17 cellular contexts compared by ENCODE assay signal in genomic region chr4:20017439-20017838, GRCh38.
"Had no signal": no experiment of that assay in that cellular context is flagged by ENCODE, and none has a peak within 500 bp of the region (broad histone marks: within the 10 kb centered on the region; RNA-seq: fewer than 3 reads in every experiment).

No MANE protein-coding gene starts in this region.

- H3K36me3 Mint-ChIP-seq: naive thymus-derived CD8-positive, alpha-beta T cell had no signal

- H3K4me3 Mint-ChIP-seq: naive thymus-derived CD8-positive, alpha-beta T cell; T-helper 2 cell treated with Interferon-gamma antibody and Interleukin-4, amounts not matched to agents 5 μg/mL and 100 μg/mL, for 36 hours had no signal

- H3K4me1 Mint-ChIP-seq: naive thymus-derived CD8-positive, alpha-beta T cell had no signal

- H3K9me3 ChIP-seq: adrenal gland, body of pancreas, mucosa of descending colon, psoas muscle, sigmoid colon, upper lobe of left lung had no signal

- H3K36me3 ChIP-seq: adrenal gland, sigmoid colon, upper lobe of left lung had no signal

- H3K4me1 ChIP-seq: adrenal gland, body of pancreas, psoas muscle, sigmoid colon, upper lobe of left lung had no signal

- H3K4me3 ChIP-seq: adrenal gland, body of pancreas, mucosa of descending colon, psoas muscle, sigmoid colon, upper lobe of left lung had no signal

- H3K27me3 ChIP-seq: adrenal gland, body of pancreas, sigmoid colon, upper lobe of left lung had no signal

- DNase-seq: activated naive CD4-positive, alpha-beta T cell treated with anti-CD3 and anti-CD28 coated beads, Interleukin-2, amount 50 U/mL, for 16 hours; activated T-cell treated with anti-CD3 and anti-CD28 coated beads, Interleukin-2, amount 50 U/mL, for 1 hour; adrenal gland; body of pancreas; dermis blood vessel endothelial cell; erythroblast; glutamatergic neuron; left colon; mucosa of descending colon; naive thymus-derived CD8-positive, alpha-beta T cell; nucleus accumbens; psoas muscle; sigmoid colon; stimulated activated CD4-positive, alpha-beta T cell treated with anti-CD3 and anti-CD28 coated beads, Interleukin-12 subunit alpha, Interleukin-12 subunit beta, amount 100 ng/mL, for 4 hours; stimulated activated naive CD8-positive, alpha-beta T cell treated with anti-CD3 and anti-CD28 coated beads, Interleukin-15, Interleukin-2, amounts not matched to agents 100 U/mL and 50 U/mL, for 24 hours; upper lobe of left lung had no signal

- H3K27ac ChIP-seq: adrenal gland, body of pancreas, psoas muscle, sigmoid colon, upper lobe of left lung had no signal

- ATAC-seq: body of pancreas; left colon; mucosa of descending colon; naive thymus-derived CD8-positive, alpha-beta T cell; psoas muscle; stimulated activated naive CD8-positive, alpha-beta T cell treated with anti-CD3 and anti-CD28 coated beads, Interleukin-15, Interleukin-2, amounts not matched to agents 100 U/mL and 50 U/mL, for 24 hours had no signal

- H3K27me3 Mint-ChIP-seq: naive thymus-derived CD8-positive, alpha-beta T cell had no signal

- H3K27ac Mint-ChIP-seq: naive thymus-derived CD8-positive, alpha-beta T cell; T-helper 2 cell treated with Interferon-gamma antibody and Interleukin-4, amounts not matched to agents 5 μg/mL and 100 μg/mL, for 36 hours had no signal
